8 cellular contexts compared by ENCODE assay signal in genomic region chr1:100949515-100950158, GRCh38. TPM values are rescaled to one million over a fixed set of nuclear protein-coding genes. Genes with fewer than 3 reads are reported as not detected.
A peak's percentile ranks its signal among the peaks of the same experiment; 100 is the strongest.
DNase-seq lines count a peak whose midpoint lies in the region; ATAC-seq and TF ChIP-seq lines count a peak whose summit lies in the region.
"Not testable (repeated sequence)": the region's sequence is repeated elsewhere in the genome, so short reads cannot be mapped to it uniquely, and the experiment has no call there.

No MANE protein-coding gene starts in this region.

- H3K9me3 Mint-ChIP-seq in activated CD4-positive, alpha-beta T cell treated with anti-CD3 and anti-CD28 coated beads, Interleukin-2, amount 10 ng/mL, durations not matched to agents 24 days and 14 days, result peaks cover 56% of the 10 kb centered on the region

- ATAC-seq in GM21447 (IDR thresholded peaks at IDR 0.05; ENCODE audit: unreplicated experiment) (peak; percentile 90), HG03354 (IDR thresholded peaks at IDR 0.05; ENCODE audit: poor library complexity, severe bottlenecking, unreplicated experiment) (peak; percentile 97)
- ATAC-seq in body of pancreas, result not testable (repeated sequence)

- H3K4me1 ChIP-seq in body of pancreas, result not testable (repeated sequence)

- not testable (repeated sequence) for H3K36me3 ChIP-seq in body of pancreas (replicated peaks in 1 of 2; ENCODE audit: insufficient read depth in 1 of 2, low read depth in 2 of 2); kidney epithelial cell (ENCODE audit: control insufficient read depth, insufficient read depth, low read length)

- H3K4me1 Mint-ChIP-seq in activated CD4-positive, alpha-beta T cell treated with anti-CD3 and anti-CD28 coated beads, Interleukin-2, amount 10 ng/mL, durations not matched to agents 24 days and 14 days, result peaks cover 49% of the 10 kb centered on the region

- H3K27ac Mint-ChIP-seq in activated CD4-positive, alpha-beta T cell treated with anti-CD3 and anti-CD28 coated beads, Interleukin-2, amount 10 ng/mL, durations not matched to agents 24 days and 14 days, result peak overlapping the region; percentile 70

- TF ChIP-seq POLR2A in body of pancreas (IDR thresholded peaks at IDR 0.05), result not testable (repeated sequence)

- H3K4me3 Mint-ChIP-seq in activated CD4-positive, alpha-beta T cell treated with anti-CD3 and anti-CD28 coated beads, Interleukin-2, amount 10 ng/mL, durations not matched to agents 24 days and 14 days, result peak overlapping the region; percentile 59

- H3K9me3 ChIP-seq in body of pancreas, result not testable (repeated sequence)

- not testable (repeated sequence) for H3K27me3 Mint-ChIP-seq in activated CD4-positive, alpha-beta T cell treated with anti-CD3 and anti-CD28 coated beads, Interleukin-2, amount 10 ng/mL, durations not matched to agents 24 days and 14 days

- not testable (repeated sequence) for H3K27me3 ChIP-seq in body of pancreas; kidney epithelial cell (ENCODE audit: control insufficient read depth, insufficient read depth, low read length)

- H3K27ac ChIP-seq in body of pancreas, result not testable (repeated sequence)

- TF ChIP-seq CTCF in body of pancreas (IDR thresholded peaks at IDR 0.05); kidney epithelial cell (IDR thresholded peaks at IDR 0.05; ENCODE audit: insufficient read depth, low read length, poor library complexity, severe bottlenecking): not testable (repeated sequence)

- 65 to 73% methylated on average over 8 to 9 of the region's 9 CpGs for WGBS in body of pancreas, 2 donors

- H3K36me3 Mint-ChIP-seq in activated CD4-positive, alpha-beta T cell treated with anti-CD3 and anti-CD28 coated beads, Interleukin-2, amount 10 ng/mL, durations not matched to agents 24 days and 14 days (ENCODE audit: low read depth), result peaks cover 91% of the 10 kb centered on the region

- intact Hi-C loops in activated CD4-positive, alpha-beta T cell treated with anti-CD3 and anti-CD28 coated beads, Interleukin-2, amount 10 ng/mL, durations not matched to agents 24 days and 14 days (cut with micrococcal nuclease), result loop anchor here (2.0 kb wide), 1 partner anchor 133 kb away; no protein-coding TSS in a partner anchor
- intact Hi-C loops in body of pancreas (cut with DNase I), result not testable (repeated sequence)

- DNase-seq in Daoy (ENCODE audit: low read depth), result peak; percentile 16
- peak; percentile 88 for DNase-seq in NCI-H510A (lab: John Stamatoyannopoulos, UW)
- DNase-seq in activated CD4-positive, alpha-beta T cell treated with anti-CD3 and anti-CD28 coated beads, Interleukin-2, amount 10 ng/mL, durations not matched to agents 24 days and 14 days, result peak; percentile 94
- peak; percentile 31 to 53 (median 47) for DNase-seq in body of pancreas
- DNase-seq in kidney epithelial cell (ENCODE audit: low read depth), result peak; percentile 10
- peak; percentile 21 for DNase-seq in stimulated activated CD4-positive, alpha-beta T cell treated with anti-CD3 and anti-CD28 coated beads, Interleukin-4, amount 100 ng/mL, for 1 hour

- H3K4me3 ChIP-seq in body of pancreas; kidney epithelial cell (ENCODE audit: low read depth, low read length): not testable (repeated sequence)

RNA-seq across cellular contexts. Expression of gene SLC30A7, which starts 53.7 kb away (rescaled TPM):
- 69.5 and 70.4 TPM in 2 replicates for total RNA-seq in Daoy (2014; rRNA removed; shearing (Covaris generic))
- total RNA-seq in activated CD4-positive, alpha-beta T cell treated with anti-CD3 and anti-CD28 coated beads, Interleukin-2, amount 10 ng/mL, durations not matched to agents 24 days and 14 days, result 40.8 and 41.0 TPM in 2 replicates
- total RNA-seq in body of pancreas (10 to 100 TPM; 10.5 to 13.5 TPM), kidney epithelial cell (36.4 and 40.1 TPM in 2 replicates)

RNA-seq across cellular contexts. Expression of gene EXTL2, which starts 55.0 kb away (rescaled TPM):
- total RNA-seq in Daoy (2014; rRNA removed; shearing (Covaris generic)), result 26.3 and 29.3 TPM in 2 replicates
- total RNA-seq in activated CD4-positive, alpha-beta T cell treated with anti-CD3 and anti-CD28 coated beads, Interleukin-2, amount 10 ng/mL, durations not matched to agents 24 days and 14 days, result 2.7 and 2.9 TPM in 2 replicates
- 10 to 100 TPM; 12.5 to 17.1 TPM for total RNA-seq in body of pancreas
- total RNA-seq in kidney epithelial cell, result 10.2 and 10.7 TPM in 2 replicates

Comparison
In these comparisons a context has a peak if more than half of its experiments do, and no peak if none do; other contexts are left out.
1. DNase-seq: peak in every context shown above with its lines; median percentile 94 in activated CD4-positive, alpha-beta T cell treated with anti-CD3 and anti-CD28 coated beads, Interleukin-2, amount 10 ng/mL, durations not matched to agents 24 days and 14 days; 88 in NCI-H510A; 47 in body of pancreas; 21 in stimulated activated CD4-positive, alpha-beta T cell treated with anti-CD3 and anti-CD28 coated beads, Interleukin-4, amount 100 ng/mL, for 1 hour; 16 in Daoy; 10 in kidney epithelial cell.